In genomic region chr12:84910549-84911241, GRCh38 we compare ENCODE assay signal across 9 cellular contexts. TPM values are rescaled to one million over a fixed set of nuclear protein-coding genes. Genes with fewer than 3 reads are reported as not detected.
DNase-seq lines count a peak whose midpoint lies in the region; ATAC-seq, FAIRE-seq and TF ChIP-seq lines count a peak whose summit lies in the region.
"Had no signal": no experiment of that assay in that cellular context is flagged by ENCODE, and none has a peak within 500 bp of the region (broad histone marks: within the 10 kb centered on the region; RNA-seq: fewer than 3 reads in every experiment).

No MANE protein-coding gene starts in this region.

- H3K4me2 ChIP-seq in HepG2 (ENCODE audit: low read depth, low read length), result peak overlapping the region; percentile 59

- no TSS peak for BruUV-seq in HepG2 (replicated peaks; lab: Mats Ljungman, UMichigan)

- FAIRE-seq in HepG2 (lab: Jason Lieb, UNC), result no peak
- FAIRE-seq: GM18507 had no signal

- no peak for TF ChIP-seq RAD21 in HepG2 (CRISPR knock-in tag; IDR thresholded peaks at IDR 0.05)

- CTCF ChIA-PET in HepG2 (lab: Yijun Ruan, JAX; ENCODE audit: low intra/inter-chr PET ratio, low total read pairs), result no interaction called here

- no peaks in the 10 kb centered on the region for H3K79me2 ChIP-seq in HepG2 (ENCODE audit: insufficient read depth, low read length)

- 3% methylated on average over 21 of the region's 21 CpGs for WGBS in HepG2 (ENCODE audit: low lambda C conversion rate)

- in situ Hi-C loops in astrocyte of the spinal cord (cut with HindIII; ENCODE audit: low sequenced_read_pairs), result no loop called here
- in situ Hi-C loops in HepG2 (cut with HindIII; ENCODE audit: extremely low pct_ligation_motif_present, low pct_unique_long_range_greater_than_20kb), result no loop called here

- no peak for TF ChIP-seq POLR2A in HepG2 (IDR thresholded peaks at IDR 0.05; ENCODE audit: insufficient read depth in 1 of 2, low read depth in 2 of 2, low read length in 2 of 2)

- H3K9me3 ChIP-seq in HepG2 (ENCODE audit: low read length), result no peaks in the 10 kb centered on the region

- H3K4me3 ChIP-seq in astrocyte of the spinal cord (ENCODE audit: low read depth, low read length) (peak overlapping the region; percentile 71), HepG2 (replicated peaks in 1 of 3; ENCODE audit: insufficient read depth in 1 of 3, low read depth in 2 of 3, low read length in 3 of 3) (no peak overlapping the region; a peak in 1 of 6 replicates)

- no peak overlapping the region for H3K9ac ChIP-seq in HepG2 (ENCODE audit: insufficient read depth, low read depth, low read length)

- intact Hi-C loops in HepG2 (cut with micrococcal nuclease; ENCODE audit: unreplicated experiment), result no loop called here

- peak; percentile 4 for DNase-seq in AG08396 (ENCODE audit: low spot score)
- peak; percentile 69 for DNase-seq in LHCN-M2 (ENCODE audit: low read depth)
- DNase-seq in astrocyte of the spinal cord (ENCODE audit: low read depth, low spot score), result peak; percentile 63
- no peak for DNase-seq in HepG2 (ENCODE audit: low spot score)
- no peak for DNase-seq in dedifferentiated amniotic fluid mesenchymal stem cell (ENCODE audit: extremely low spot score)

- TF ChIP-seq CTCF in astrocyte of the spinal cord (IDR thresholded peaks at IDR 0.05; ENCODE audit: low read depth, low read length) (no peak), HepG2 (CRISPR knock-in tag; IDR thresholded peaks at IDR 0.05) (no peak)

- POLR2A ChIA-PET in HepG2 (lab: Yijun Ruan, JAX), result no interaction called here

- no peaks in the 10 kb centered on the region for H3K36me3 ChIP-seq in HepG2 (replicated peaks in 1 of 2; ENCODE audit: control insufficient read depth in 1 of 2, insufficient read depth in 2 of 2, low read length in 2 of 2)

- ATAC-seq in HepG2, result peak; percentile 82
- ATAC-seq in HG02970 (IDR thresholded peaks at IDR 0.05; ENCODE audit: low FRiP score, unreplicated experiment), result no peak
- no peak for ATAC-seq in HG03439 (IDR thresholded peaks at IDR 0.05; ENCODE audit: unreplicated experiment)
- no peak for ATAC-seq in HG03045 (IDR thresholded peaks at IDR 0.05; ENCODE audit: unreplicated experiment)

- 0 out of 2 replicates have a peak, but pooled peaks cover 15% of the 10 kb centered on the region for H3K4me1 ChIP-seq in HepG2 (ENCODE audit: insufficient read depth, low read length)

- TF ChIP-seq EP300 in HepG2 (IDR thresholded peaks at IDR 0.05; ENCODE audit: low read depth in 2 of 2, low read length in 2 of 2) (no peak), HepG2 (CRISPR knock-in tag; IDR thresholded peaks at IDR 0.05; ENCODE audit: borderline replicate concordance) (no peak)

- no peak overlapping the region for H2AFZ ChIP-seq in HepG2 (ENCODE audit: low read length)

- H4K20me1 ChIP-seq in HepG2 (ENCODE audit: insufficient read depth, low read length), result no peaks in the 10 kb centered on the region

- H3K27ac ChIP-seq in HepG2 (ENCODE audit: extremely low read length, insufficient read depth, low read length), result no peak overlapping the region

- peaks cover 1 to 19% of the 10 kb centered on the region in 2 experiments; a peak in 3 of 5 replicates for H3K27me3 ChIP-seq in HepG2 (ENCODE audit: control insufficient read depth in 1 of 2, insufficient read depth in 2 of 2, low read length in 2 of 2)

TF ChIP-seq in HepG2, 621 proteins besides CTCF, POLR2A, EP300 and RAD21:
- TF ChIP-seq ZNF138 (CRISPR knock-in tag; IDR thresholded peaks at IDR 0.05; ENCODE audit: low read depth) (no peak), ZNF235 (CRISPR knock-in tag; IDR thresholded peaks at IDR 0.05; ENCODE audit: borderline replicate concordance) (no peak), ZNF766 (CRISPR knock-in tag; IDR thresholded peaks at IDR 0.05; ENCODE audit: borderline replicate concordance) (no peak), AHDC1 (CRISPR knock-in tag; IDR thresholded peaks at IDR 0.05; ENCODE audit: borderline replicate concordance) (no peak), ZC3H13 (CRISPR knock-in tag; IDR thresholded peaks at IDR 0.05) (no peak), ZNF746 (CRISPR knock-in tag; IDR thresholded peaks at IDR 0.05) (no peak), SIX4 (CRISPR knock-in tag; IDR thresholded peaks at IDR 0.05) (no peak)
- TF ChIP-seq, protein P1, sequence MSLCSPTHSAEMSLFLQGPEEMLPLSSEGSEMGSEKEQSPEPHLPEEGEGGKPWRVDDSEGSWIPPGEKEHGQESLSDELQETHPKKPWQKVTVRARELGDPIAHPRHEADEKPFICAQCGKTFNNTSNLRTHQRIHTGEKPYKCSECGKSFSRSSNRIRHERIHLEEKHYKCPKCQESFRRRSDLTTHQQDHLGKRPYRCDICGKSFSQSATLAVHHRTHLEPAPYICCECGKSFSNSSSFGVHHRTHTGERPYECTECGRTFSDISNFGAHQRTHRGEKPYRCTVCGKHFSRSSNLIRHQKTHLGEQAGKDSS (CRISPR knock-in tag; IDR thresholded peaks at IDR 0.05; ENCODE audit: borderline replicate concordance, low read depth), result no peak
TF ChIP-seq in HepG2: peak in this region for 0.

RNA-seq across cellular contexts. Expression of gene SLC6A15, which starts 1.9 kb away (rescaled TPM):
- total RNA-seq in LHCN-M2 (2014; rRNA removed), result 27.0 and 30.8 TPM in 2 replicates
- polyA plus RNA-seq in LHCN-M2 (2012), result 0.32 TPM
- not detected in 2 replicates for total RNA-seq in HepG2 (2016; rRNA removed; fragmentation: Illumina TruSeq; extraction: Trizol)
- total RNA-seq in HepG2 (2016; cell fraction: cytosol; rRNA removed; fragmentation: Illumina TruSeq; extraction: Trizol; ENCODE audit: low read depth), result not detected in 2 replicates
- not detected in 2 replicates for total RNA-seq in HepG2 (2016; cell fraction: insoluble cytoplasmic fraction; rRNA removed; fragmentation: Illumina TruSeq; extraction: Trizol)
- not detected in 2 replicates for total RNA-seq in HepG2 (2016; cell fraction: membrane; rRNA removed; fragmentation: Illumina TruSeq; extraction: Trizol)
- not detected in 2 replicates for total RNA-seq in HepG2 (2016; cell fraction: nucleus; rRNA removed; fragmentation: Illumina TruSeq; extraction: Trizol)
- polyA plus RNA-seq in HepG2 (2011; rRNA removed), result not detected in 2 replicates
- polyA plus RNA-seq in HepG2 (2011; cell fraction: cytosol; rRNA removed), result not detected in 2 replicates
- not detected in 2 replicates for polyA plus RNA-seq in HepG2 (2011; cell fraction: nucleus; rRNA removed)
- not detected in 2 replicates for polyA plus RNA-seq in HepG2 (2012)
- polyA plus RNA-seq in HepG2 (2016; cell fraction: cytosol; fragmentation: Illumina TruSeq; extraction: Trizol; ENCODE audit: low read depth), result not detected in 2 replicates
- polyA plus RNA-seq in HepG2 (2016; cell fraction: insoluble cytoplasmic fraction; fragmentation: Illumina TruSeq; extraction: Trizol; ENCODE audit: low read depth), result not detected in 2 replicates
- not detected in 2 replicates for polyA plus RNA-seq in HepG2 (2016; cell fraction: membrane; fragmentation: Illumina TruSeq; extraction: Trizol; ENCODE audit: low read depth)
- polyA plus RNA-seq in HepG2 (2016; cell fraction: nucleus; fragmentation: Illumina TruSeq; extraction: Trizol; ENCODE audit: insufficient read depth, low read depth), result not detected in 2 replicates
- 54.7 TPM in 1 of 2 replicates, not detected in the other for polyA minus RNA-seq in HepG2 (2011; rRNA and poly(A)+ RNA removed; ENCODE audit: low replicate concordance)
- 0.40 TPM in 1 of 2 replicates, not detected in the other for polyA minus RNA-seq in HepG2 (2011; cell fraction: cytosol; rRNA and poly(A)+ RNA removed)
- polyA minus RNA-seq in HepG2 (2011; cell fraction: nucleus; rRNA and poly(A)+ RNA removed), result 0.39 TPM in 1 of 2 replicates, not detected in the other

Comparison
In these comparisons a context has a peak if more than half of its experiments do, and no peak if none do; other contexts are left out.
1. DNase-seq: peak in AG08396 (single experiment), LHCN-M2 (single experiment) and astrocyte of the spinal cord (single experiment); none in HepG2 (single experiment) and dedifferentiated amniotic fluid mesenchymal stem cell (single experiment).
2. RNA of gene SLC6A15, which starts 1.9 kb away (total RNA-seq): 27.0 to 30.8 TPM in LHCN-M2; not detected in HepG2; every median in the first group is over 10 times any median in the second.